43 cellular contexts compared by ENCODE assay signal in genomic region chr9:21314152-21314551, GRCh38. TPM values are rescaled to one million over a fixed set of nuclear protein-coding genes. Genes with fewer than 3 reads are reported as not detected.
"Had no signal": no experiment of that assay in that cellular context is flagged by ENCODE, and none has a peak within 500 bp of the region (broad histone marks: within the 10 kb centered on the region; RNA-seq: fewer than 3 reads in every experiment).

No MANE protein-coding gene starts in this region.

- DNase-seq: activated effector memory CD4-positive, alpha-beta T cell treated with anti-CD3 and anti-CD28 coated beads, Interleukin-2, amount 50 U/mL, for 16 hours; activated effector memory CD4-positive, alpha-beta T cell treated with Interleukin-2 at 50 U/mL for 16 hours; activated gamma-delta T cell; activated gamma-delta T cell treated with Interleukin-2 at 50 U/mL for 16 hours; activated naive CD4-positive, alpha-beta T cell; activated naive CD4-positive, alpha-beta T cell treated with anti-CD3 and anti-CD28 coated beads for 36 hours; activated naive CD4-positive, alpha-beta T cell treated with anti-CD3 and anti-CD28 coated beads, Interleukin-2, amount 10 ng/mL, durations not matched to agents 7 days and 5 days; activated naive CD4-positive, alpha-beta T cell treated with anti-CD3 and anti-CD28 coated beads, Interleukin-2, amount 50 U/mL, for 16 hours; activated naive CD8-positive, alpha-beta T cell treated with anti-CD3 and anti-CD28 coated beads for 36 hours; activated naive CD8-positive, alpha-beta T cell treated with anti-CD3 and anti-CD28 coated beads, Interleukin-2, amount 10 ng/mL, durations not matched to agents 7 days and 5 days; activated naive CD8-positive, alpha-beta T cell treated with anti-CD3 and anti-CD28 coated beads, Interleukin-2, amount 50 U/mL, for 24 hours; activated T-cell treated with anti-CD3 and anti-CD28 coated beads, Interleukin-2, amount 50 U/mL, for 1 hour; activated T-cell treated with anti-CD3 and anti-CD28 coated beads, Interleukin-2, amount 50 U/mL, for 24 hours; activated T-cell treated with anti-CD3 and anti-CD28 coated beads, Interleukin-2, amount 50 U/mL, for 4 hours; activated T-cell treated with anti-CD3 and anti-CD28 coated beads, Interleukin-2, amount 50 U/mL, for 48 hours; activated T-cell treated with anti-CD3 and anti-CD28 coated beads, Interleukin-2, amount 50 U/mL, for 72 hours; adrenal gland; amniotic stem cell; amygdala; anterior cingulate cortex; aorta; body of pancreas; brain microvascular endothelial cell; caudate nucleus; central memory CD4-positive, alpha-beta T cell; cerebellar nuclear complex had no signal

- H3K27ac Mint-ChIP-seq: activated naive CD4-positive, alpha-beta T cell treated with anti-CD3 and anti-CD28 coated beads for 36 hours; activated naive CD4-positive, alpha-beta T cell treated with anti-CD3 and anti-CD28 coated beads, Interleukin-2, amount 10 ng/mL, durations not matched to agents 7 days and 5 days; activated naive CD4-positive, alpha-beta T cell treated with anti-CD3 and anti-CD28 coated beads, Interleukin-2, amount 50 U/mL, for 24 hours; activated naive CD4-positive, alpha-beta T cell treated with anti-CD3 and anti-CD28 coated beads, Interleukin-2, amount 50 U/mL, for 72 hours; activated naive CD8-positive, alpha-beta T cell; activated naive CD8-positive, alpha-beta T cell treated with anti-CD3 and anti-CD28 coated beads for 36 hours; activated naive CD8-positive, alpha-beta T cell treated with anti-CD3 and anti-CD28 coated beads, Interleukin-2, amount 10 ng/mL, durations not matched to agents 7 days and 5 days; activated naive CD8-positive, alpha-beta T cell treated with anti-CD3 and anti-CD28 coated beads, Interleukin-2, amount 50 U/mL, for 24 hours; activated T-cell treated with anti-CD3 and anti-CD28 coated beads, Interleukin-2, amount 50 U/mL, for 24 hours; activated T-cell treated with anti-CD3 and anti-CD28 coated beads, Interleukin-2, amount 50 U/mL, for 72 hours; activated T-helper 1 cell treated with anti-CD3 and anti-CD28 coated beads, Interleukin-12 subunit alpha, Interleukin-12 subunit beta, Interleukin-2, Interleukin-4 antibody, amounts not matched to agents 30 ng/mL and 10 ng/mL and 1 ng/mL, durations not matched to agents 14 hours and 24 hours and 36 hours; activated T-helper 17 cell treated with anti-CD3 and anti-CD28 coated beads, Interleukin-2, amount 50 U/mL, for 72 hours; activated T-helper 2 cell treated with anti-CD3 and anti-CD28 coated beads, Interferon-gamma antibody, Interleukin-2, Interleukin-4, amounts not matched to agents 10 μg/mL and 5 μg/mL and 100 μg/mL, durations not matched to agents 14 hours and 24 hours and 36 hours; brain had no signal

- H3K27ac ChIP-seq: adrenal gland, ascending aorta, body of pancreas, brain microvascular endothelial cell, breast epithelium, cardiac muscle cell had no signal

- H3K27me3 ChIP-seq: adrenal gland, ascending aorta, body of pancreas, breast epithelium had no signal

- H3K9me3 Mint-ChIP-seq: activated naive CD4-positive, alpha-beta T cell treated with anti-CD3 and anti-CD28 coated beads for 36 hours; activated naive CD4-positive, alpha-beta T cell treated with anti-CD3 and anti-CD28 coated beads, Interleukin-2, amount 10 ng/mL, durations not matched to agents 7 days and 5 days; activated naive CD4-positive, alpha-beta T cell treated with anti-CD3 and anti-CD28 coated beads, Interleukin-2, amount 50 U/mL, for 24 hours; activated naive CD4-positive, alpha-beta T cell treated with anti-CD3 and anti-CD28 coated beads, Interleukin-2, amount 50 U/mL, for 72 hours; activated naive CD8-positive, alpha-beta T cell treated with anti-CD3 and anti-CD28 coated beads for 36 hours; activated naive CD8-positive, alpha-beta T cell treated with anti-CD3 and anti-CD28 coated beads, Interleukin-2, amount 10 ng/mL, durations not matched to agents 7 days and 5 days; activated naive CD8-positive, alpha-beta T cell treated with anti-CD3 and anti-CD28 coated beads, Interleukin-2, amount 50 U/mL, for 24 hours; activated T-cell treated with anti-CD3 and anti-CD28 coated beads, Interleukin-2, amount 50 U/mL, for 24 hours; activated T-cell treated with anti-CD3 and anti-CD28 coated beads, Interleukin-2, amount 50 U/mL, for 4 hours; activated T-cell treated with anti-CD3 and anti-CD28 coated beads, Interleukin-2, amount 50 U/mL, for 72 hours; activated T-helper 1 cell treated with anti-CD3 and anti-CD28 coated beads, Interleukin-12 subunit alpha, Interleukin-12 subunit beta, Interleukin-2, Interleukin-4 antibody, amounts not matched to agents 30 ng/mL and 10 ng/mL and 1 ng/mL, durations not matched to agents 14 hours and 24 hours and 36 hours; activated T-helper 17 cell treated with anti-CD3 and anti-CD28 coated beads, Interleukin-2, amount 50 U/mL, for 72 hours; activated T-helper 2 cell treated with anti-CD3 and anti-CD28 coated beads, Interferon-gamma antibody, Interleukin-2, Interleukin-4, amounts not matched to agents 10 μg/mL and 5 μg/mL and 100 μg/mL, durations not matched to agents 14 hours and 24 hours and 36 hours; central memory CD8-positive, alpha-beta T cell had no signal

- H3K27me3 Mint-ChIP-seq: activated naive CD4-positive, alpha-beta T cell treated with anti-CD3 and anti-CD28 coated beads, Interleukin-2, amount 50 U/mL, for 24 hours; activated naive CD8-positive, alpha-beta T cell treated with anti-CD3 and anti-CD28 coated beads for 36 hours; activated naive CD8-positive, alpha-beta T cell treated with anti-CD3 and anti-CD28 coated beads, Interleukin-2, amount 50 U/mL, for 24 hours had no signal

- H3K36me3 Mint-ChIP-seq: activated naive CD4-positive, alpha-beta T cell treated with anti-CD3 and anti-CD28 coated beads, Interleukin-2, amount 10 ng/mL, durations not matched to agents 7 days and 5 days; activated naive CD4-positive, alpha-beta T cell treated with anti-CD3 and anti-CD28 coated beads, Interleukin-2, amount 50 U/mL, for 24 hours; activated naive CD4-positive, alpha-beta T cell treated with anti-CD3 and anti-CD28 coated beads, Interleukin-2, amount 50 U/mL, for 72 hours; activated naive CD8-positive, alpha-beta T cell treated with anti-CD3 and anti-CD28 coated beads for 36 hours; activated naive CD8-positive, alpha-beta T cell treated with anti-CD3 and anti-CD28 coated beads, Interleukin-2, amount 10 ng/mL, durations not matched to agents 7 days and 5 days; brain had no signal

- H3K36me3 ChIP-seq: adrenal gland, ascending aorta, brain microvascular endothelial cell, breast epithelium, cardiac muscle cell had no signal

- H3K9me3 ChIP-seq: adrenal gland, ascending aorta, body of pancreas, breast epithelium had no signal

- H3K4me1 ChIP-seq: adrenal gland, body of pancreas, breast epithelium had no signal

- H3K4me3 Mint-ChIP-seq: activated naive CD4-positive, alpha-beta T cell treated with anti-CD3 and anti-CD28 coated beads for 36 hours; activated naive CD4-positive, alpha-beta T cell treated with anti-CD3 and anti-CD28 coated beads, Interleukin-2, amount 10 ng/mL, durations not matched to agents 7 days and 5 days; activated naive CD4-positive, alpha-beta T cell treated with anti-CD3 and anti-CD28 coated beads, Interleukin-2, amount 50 U/mL, for 24 hours; activated naive CD8-positive, alpha-beta T cell; activated naive CD8-positive, alpha-beta T cell treated with anti-CD3 and anti-CD28 coated beads for 36 hours; activated naive CD8-positive, alpha-beta T cell treated with anti-CD3 and anti-CD28 coated beads, Interleukin-2, amount 10 ng/mL, durations not matched to agents 7 days and 5 days; activated naive CD8-positive, alpha-beta T cell treated with anti-CD3 and anti-CD28 coated beads, Interleukin-2, amount 50 U/mL, for 24 hours; activated T-cell treated with anti-CD3 and anti-CD28 coated beads, Interleukin-2, amount 50 U/mL, for 24 hours; activated T-cell treated with anti-CD3 and anti-CD28 coated beads, Interleukin-2, amount 50 U/mL, for 4 hours; activated T-cell treated with anti-CD3 and anti-CD28 coated beads, Interleukin-2, amount 50 U/mL, for 72 hours; activated T-helper 1 cell treated with anti-CD3 and anti-CD28 coated beads, Interleukin-12 subunit alpha, Interleukin-12 subunit beta, Interleukin-2, Interleukin-4 antibody, amounts not matched to agents 30 ng/mL and 10 ng/mL and 1 ng/mL, durations not matched to agents 14 hours and 24 hours and 36 hours; activated T-helper 17 cell treated with anti-CD3 and anti-CD28 coated beads, Interleukin-2, amount 50 U/mL, for 72 hours; brain; central memory CD8-positive, alpha-beta T cell had no signal

- H3K4me3 ChIP-seq: adrenal gland, ascending aorta, body of pancreas, breast epithelium, cardiac muscle cell had no signal

- ATAC-seq: activated naive CD4-positive, alpha-beta T cell treated with anti-CD3 and anti-CD28 coated beads, Interleukin-2, amount 50 U/mL, for 72 hours; activated naive CD8-positive, alpha-beta T cell treated with anti-CD3 and anti-CD28 coated beads, Interleukin-2, amount 50 U/mL, for 24 hours; activated T-cell treated with anti-CD3 and anti-CD28 coated beads, Interleukin-2, amount 50 U/mL, for 4 hours; activated T-cell treated with anti-CD3 and anti-CD28 coated beads, Interleukin-2, amount 50 U/mL, for 72 hours; activated T-helper 17 cell treated with anti-CD3 and anti-CD28 coated beads, Interleukin-2, amount 50 U/mL, for 72 hours; body of pancreas had no signal

- H3K4me1 Mint-ChIP-seq: central memory CD8-positive, alpha-beta T cell had no signal

RNA-seq across cellular contexts. Expression of gene IFNA5, which starts 9.0 kb away (rescaled TPM):
- total RNA-seq: activated naive CD4-positive, alpha-beta T cell treated with anti-CD3 and anti-CD28 coated beads for 36 hours; activated naive CD4-positive, alpha-beta T cell treated with anti-CD3 and anti-CD28 coated beads, Interleukin-2, amount 50 U/mL, for 72 hours; activated naive CD8-positive, alpha-beta T cell treated with anti-CD3 and anti-CD28 coated beads for 36 hours; activated T-cell treated with anti-CD3 and anti-CD28 coated beads, Interleukin-2, amount 50 U/mL, for 4 hours; activated T-cell treated with anti-CD3 and anti-CD28 coated beads, Interleukin-2, amount 50 U/mL, for 72 hours; activated T-helper 1 cell treated with anti-CD3 and anti-CD28 coated beads, Interleukin-12 subunit alpha, Interleukin-12 subunit beta, Interleukin-2, Interleukin-4 antibody, amounts not matched to agents 30 ng/mL and 10 ng/mL and 1 ng/mL, durations not matched to agents 14 hours and 24 hours and 36 hours; activated T-helper 17 cell treated with anti-CD3 and anti-CD28 coated beads, Interleukin-2, amount 50 U/mL, for 72 hours; activated T-helper 2 cell treated with anti-CD3 and anti-CD28 coated beads, Interferon-gamma antibody, Interleukin-2, Interleukin-4, amounts not matched to agents 10 μg/mL and 5 μg/mL and 100 μg/mL, durations not matched to agents 14 hours and 24 hours and 36 hours; adrenal gland; astrocyte; body of pancreas; bronchial epithelial cell; cardiac muscle cell; cardiac septum; cerebellum; chondrocyte had no signal
- polyA plus RNA-seq: adipose tissue, adrenal gland, cardiac muscle cell had no signal

RNA-seq across cellular contexts. Expression of gene IFNA6, which starts 36.5 kb away (rescaled TPM):
- total RNA-seq: activated naive CD4-positive, alpha-beta T cell treated with anti-CD3 and anti-CD28 coated beads for 36 hours; activated naive CD4-positive, alpha-beta T cell treated with anti-CD3 and anti-CD28 coated beads, Interleukin-2, amount 50 U/mL, for 72 hours; activated naive CD8-positive, alpha-beta T cell treated with anti-CD3 and anti-CD28 coated beads for 36 hours; activated naive CD8-positive, alpha-beta T cell treated with anti-CD3 and anti-CD28 coated beads, Interleukin-2, amount 10 ng/mL, durations not matched to agents 7 days and 5 days; activated T-cell treated with anti-CD3 and anti-CD28 coated beads, Interleukin-2, amount 50 U/mL, for 4 hours; activated T-cell treated with anti-CD3 and anti-CD28 coated beads, Interleukin-2, amount 50 U/mL, for 72 hours; activated T-helper 1 cell treated with anti-CD3 and anti-CD28 coated beads, Interleukin-12 subunit alpha, Interleukin-12 subunit beta, Interleukin-2, Interleukin-4 antibody, amounts not matched to agents 30 ng/mL and 10 ng/mL and 1 ng/mL, durations not matched to agents 14 hours and 24 hours and 36 hours; activated T-helper 17 cell treated with anti-CD3 and anti-CD28 coated beads, Interleukin-2, amount 50 U/mL, for 72 hours; activated T-helper 2 cell treated with anti-CD3 and anti-CD28 coated beads, Interferon-gamma antibody, Interleukin-2, Interleukin-4, amounts not matched to agents 10 μg/mL and 5 μg/mL and 100 μg/mL, durations not matched to agents 14 hours and 24 hours and 36 hours; adrenal gland; aorta; ascending aorta; astrocyte; body of pancreas; breast epithelium; bronchial epithelial cell; cardiac muscle cell; cardiac septum; cerebellum; chondrocyte had no signal
- polyA plus RNA-seq: adipose tissue, adrenal gland, aorta, cardiac muscle cell had no signal

RNA-seq across cellular contexts. Expression of gene IFNA13, which starts 53.7 kb away (rescaled TPM):
- total RNA-seq: activated naive CD4-positive, alpha-beta T cell treated with anti-CD3 and anti-CD28 coated beads for 36 hours; activated naive CD4-positive, alpha-beta T cell treated with anti-CD3 and anti-CD28 coated beads, Interleukin-2, amount 50 U/mL, for 72 hours; activated naive CD8-positive, alpha-beta T cell treated with anti-CD3 and anti-CD28 coated beads for 36 hours; activated naive CD8-positive, alpha-beta T cell treated with anti-CD3 and anti-CD28 coated beads, Interleukin-2, amount 10 ng/mL, durations not matched to agents 7 days and 5 days; activated T-cell treated with anti-CD3 and anti-CD28 coated beads, Interleukin-2, amount 50 U/mL, for 4 hours; activated T-cell treated with anti-CD3 and anti-CD28 coated beads, Interleukin-2, amount 50 U/mL, for 72 hours; activated T-helper 1 cell treated with anti-CD3 and anti-CD28 coated beads, Interleukin-12 subunit alpha, Interleukin-12 subunit beta, Interleukin-2, Interleukin-4 antibody, amounts not matched to agents 30 ng/mL and 10 ng/mL and 1 ng/mL, durations not matched to agents 14 hours and 24 hours and 36 hours; activated T-helper 17 cell treated with anti-CD3 and anti-CD28 coated beads, Interleukin-2, amount 50 U/mL, for 72 hours; activated T-helper 2 cell treated with anti-CD3 and anti-CD28 coated beads, Interferon-gamma antibody, Interleukin-2, Interleukin-4, amounts not matched to agents 10 μg/mL and 5 μg/mL and 100 μg/mL, durations not matched to agents 14 hours and 24 hours and 36 hours; adrenal gland; aorta; ascending aorta; astrocyte; body of pancreas; breast epithelium; bronchial epithelial cell; cardiac muscle cell; cardiac septum; cerebellum; chondrocyte had no signal
- polyA plus RNA-seq: adipose tissue, adrenal gland, aorta, cardiac muscle cell had no signal
